Comparison of ENCODE assay signal across 31 cellular contexts in genomic region chr15:54836052-54836795, GRCh38.
DNase-seq lines count a peak whose midpoint lies in the region; ATAC-seq and TF ChIP-seq lines count a peak whose summit lies in the region.
"Had no signal": no experiment of that assay in that cellular context is flagged by ENCODE, and none has a peak within 500 bp of the region (broad histone marks: within the 10 kb centered on the region; RNA-seq: fewer than 3 reads in every experiment).

No MANE protein-coding gene starts in this region.

- H3K4me1 ChIP-seq in smooth muscle cell (ENCODE audit: low read depth), result no peaks in the 10 kb centered on the region
- H3K4me1 ChIP-seq: colonic mucosa, left lung had no signal

- H3K27me3 ChIP-seq in smooth muscle cell (ENCODE audit: low read depth), result no peaks in the 10 kb centered on the region
- H3K27me3 ChIP-seq: BLaER1 treated with 17β-estradiol and CSF1 and Interleukin-3, amounts not matched to agents 10 nM and 100 nM; colonic mucosa; left lung; neutrophil had no signal

- WGBS in smooth muscle cell (ENCODE audit: low lambda C conversion rate), result 59% methylated on average over 5 of the region's 5 CpGs

- H4K20me1 ChIP-seq in smooth muscle cell (ENCODE audit: low read depth), result no peaks in the 10 kb centered on the region
- H4K20me1 ChIP-seq: BLaER1 treated with 17β-estradiol and CSF1 and Interleukin-3, amounts not matched to agents 10 nM and 100 nM had no signal

- no peaks in the 10 kb centered on the region for H3F3A ChIP-seq in smooth muscle cell (ENCODE audit: low read depth)

- no peak overlapping the region for H3K27ac Mint-ChIP-seq in stimulated activated effector memory CD8-positive, alpha-beta T cell treated with anti-CD3 and anti-CD28 coated beads, Interleukin-12 subunit alpha, Interleukin-12 subunit beta, amount 100 ng/mL, for 72 hours
- H3K27ac Mint-ChIP-seq: activated CD4-positive, alpha-beta memory T cell treated with anti-CD3 and anti-CD28 coated beads for 36 hours; activated naive CD8-positive, alpha-beta T cell treated with anti-CD3 and anti-CD28 coated beads for 36 hours; progenitor cell of endocrine pancreas; T-helper 17 cell had no signal

- H3K27ac ChIP-seq in smooth muscle cell (ENCODE audit: low read depth), result no peak overlapping the region
- H3K27ac ChIP-seq: BLaER1 treated with 17β-estradiol and CSF1 and Interleukin-3, amounts not matched to agents 10 nM and 100 nM; colonic mucosa; epithelial cell of prostate; left lung; neutrophil had no signal

- no peak overlapping the region for H2AFZ ChIP-seq in smooth muscle cell (ENCODE audit: low read depth)

- H3K36me3 ChIP-seq in smooth muscle cell (ENCODE audit: low read depth), result no peaks in the 10 kb centered on the region
- H3K36me3 ChIP-seq: BLaER1 treated with 17β-estradiol and CSF1 and Interleukin-3, amounts not matched to agents 10 nM and 100 nM; colonic mucosa; left lung; neutrophil had no signal

- H3K36me3 Mint-ChIP-seq in stimulated activated effector memory CD8-positive, alpha-beta T cell treated with anti-CD3 and anti-CD28 coated beads, Interleukin-12 subunit alpha, Interleukin-12 subunit beta, amount 100 ng/mL, for 72 hours, result no peaks in the 10 kb centered on the region
- H3K36me3 Mint-ChIP-seq: activated CD4-positive, alpha-beta memory T cell treated with anti-CD3 and anti-CD28 coated beads for 36 hours; activated naive CD8-positive, alpha-beta T cell treated with anti-CD3 and anti-CD28 coated beads for 36 hours had no signal

- H3K9me3 ChIP-seq in smooth muscle cell (replicated peaks; ENCODE audit: low read depth), result no peaks in the 10 kb centered on the region
- H3K9me3 ChIP-seq: colonic mucosa, left lung, neutrophil had no signal

- ATAC-seq in GM19035 (IDR thresholded peaks at IDR 0.05; ENCODE audit: unreplicated experiment) (peak; percentile 66), HG02884 (IDR thresholded peaks at IDR 0.05; ENCODE audit: unreplicated experiment) (peak; percentile 56), HG03432 (IDR thresholded peaks at IDR 0.05; ENCODE audit: unreplicated experiment) (peak; percentile 71)
- ATAC-seq in stimulated activated effector memory CD8-positive, alpha-beta T cell treated with anti-CD3 and anti-CD28 coated beads, Interleukin-12 subunit alpha, Interleukin-12 subunit beta, amount 100 ng/mL, for 72 hours, result peak; percentile 40
- ATAC-seq: activated CD4-positive, CD25-positive, alpha-beta regulatory T cell treated with anti-CD3 and anti-CD28 coated beads, Interleukin-2, amount 50 U/mL, for 24 hours; HCT116; left lung; sciatic nerve; SK-N-SH treated with all-trans-retinoic acid at 6 μM for 48 hours; T-helper 17 cell had no signal

- no peaks in the 10 kb centered on the region for H3K79me2 ChIP-seq in smooth muscle cell (ENCODE audit: low read depth)

- no peak overlapping the region for H3K9ac ChIP-seq in smooth muscle cell (ENCODE audit: low read depth)
- H3K9ac ChIP-seq: BLaER1 treated with 17β-estradiol and CSF1 and Interleukin-3, amounts not matched to agents 10 nM and 100 nM had no signal

- no peaks in the 10 kb centered on the region for H3K4me1 Mint-ChIP-seq in stimulated activated effector memory CD8-positive, alpha-beta T cell treated with anti-CD3 and anti-CD28 coated beads, Interleukin-12 subunit alpha, Interleukin-12 subunit beta, amount 100 ng/mL, for 72 hours
- H3K4me1 Mint-ChIP-seq: activated naive CD8-positive, alpha-beta T cell treated with anti-CD3 and anti-CD28 coated beads for 36 hours; T-helper 17 cell had no signal

- no peak for DNase-seq in stimulated activated effector memory CD8-positive, alpha-beta T cell treated with anti-CD3 and anti-CD28 coated beads, Interleukin-12 subunit alpha, Interleukin-12 subunit beta, amount 100 ng/mL, for 72 hours (ENCODE audit: low spot score in 2 of 2)
- DNase-seq in NCI-H1092 treated with DMSO at 0.1 percent for 48 hours (lab: John Stamatoyannopoulos, UW), result no peak
- no peak for DNase-seq in GM03348 (ENCODE audit: low spot score)
- DNase-seq in smooth muscle cell (lab: John Stamatoyannopoulos, UW; ENCODE audit: unreplicated experiment), result no peak
- DNase-seq: activated CD4-positive, alpha-beta memory T cell treated with anti-CD3 and anti-CD28 coated beads for 36 hours; activated effector memory CD4-positive, alpha-beta T cell treated with Interleukin-2 at 50 U/mL for 16 hours; activated naive CD8-positive, alpha-beta T cell treated with anti-CD3 and anti-CD28 coated beads for 36 hours; aorta; colonic mucosa; effector CD8-positive, alpha-beta T cell; left lung; mesendoderm; NCI-H1048; NCI-H1930; NCI-H226; NCI-H774; OCI-M1; stimulated activated CD4-positive, alpha-beta T cell treated with anti-CD3 and anti-CD28 coated beads, Interleukin-15, amount 100 ng/mL, for 24 hours; stimulated activated naive CD4-positive, alpha-beta T cell; T-helper 17 cell had no signal

- no peak for TF ChIP-seq CTCF in smooth muscle cell (IDR thresholded peaks at IDR 0.05; ENCODE audit: borderline replicate concordance, insufficient read depth, poor library complexity, severe bottlenecking)

- H3K4me3 Mint-ChIP-seq in stimulated activated effector memory CD8-positive, alpha-beta T cell treated with anti-CD3 and anti-CD28 coated beads, Interleukin-12 subunit alpha, Interleukin-12 subunit beta, amount 100 ng/mL, for 72 hours, result no peak overlapping the region
- H3K4me3 Mint-ChIP-seq: activated CD4-positive, alpha-beta memory T cell treated with anti-CD3 and anti-CD28 coated beads for 36 hours; activated naive CD8-positive, alpha-beta T cell treated with anti-CD3 and anti-CD28 coated beads for 36 hours; T-helper 17 cell had no signal

- H3K4me2 ChIP-seq in smooth muscle cell, result no peak overlapping the region

- H3K4me3 ChIP-seq in smooth muscle cell, result no peak overlapping the region
- H3K4me3 ChIP-seq: BLaER1 treated with 17β-estradiol and CSF1 and Interleukin-3, amounts not matched to agents 10 nM and 100 nM; colonic mucosa; left lung had no signal

- peaks cover 4% of the 10 kb centered on the region for H3K9me3 Mint-ChIP-seq in stimulated activated effector memory CD8-positive, alpha-beta T cell treated with anti-CD3 and anti-CD28 coated beads, Interleukin-12 subunit alpha, Interleukin-12 subunit beta, amount 100 ng/mL, for 72 hours
- H3K9me3 Mint-ChIP-seq: activated CD4-positive, alpha-beta memory T cell treated with anti-CD3 and anti-CD28 coated beads for 36 hours; activated naive CD8-positive, alpha-beta T cell treated with anti-CD3 and anti-CD28 coated beads for 36 hours had no signal
